ENCODE assay signal across 8 cellular contexts in genomic region chr10:102776779-102777417, GRCh38. TPM values are rescaled to one million over a fixed set of nuclear protein-coding genes. Genes with fewer than 3 reads are reported as not detected.
A peak's percentile ranks its signal among the peaks of the same experiment; 100 is the strongest.
DNase-seq lines count a peak whose midpoint lies in the region; ATAC-seq and TF ChIP-seq lines count a peak whose summit lies in the region.

No MANE protein-coding gene starts in this region.

- H3K4me3 Mint-ChIP-seq in dendritic cell treated with granulocyte-macrophage colony-stimulating factor and Interleukin-4, amounts not matched to agents 40 ng/mL and 50 ng/mL, for 4 days: peak overlapping the region; percentile 65

- H3K9me3 ChIP-seq in liver (ENCODE audit: control insufficient read depth in 4 of 4, low read length in 3 of 4) (no peaks in the 10 kb centered on the region), stomach smooth muscle (ENCODE audit: control insufficient read depth in 2 of 2, low read length in 2 of 2) (no peaks in the 10 kb centered on the region)

- H3K27me3 ChIP-seq in liver (ENCODE audit: control insufficient read depth in 4 of 4, insufficient read depth in 4 of 4, low read length in 3 of 4): no peaks in the 10 kb centered on the region
- no peaks in the 10 kb centered on the region for H3K27me3 ChIP-seq in stomach smooth muscle (ENCODE audit: control insufficient read depth in 1 of 2, insufficient read depth in 2 of 2, low read length in 2 of 2)

- H3K9me3 Mint-ChIP-seq in dendritic cell treated with granulocyte-macrophage colony-stimulating factor and Interleukin-4, amounts not matched to agents 40 ng/mL and 50 ng/mL, for 4 days: no peaks in the 10 kb centered on the region

- peak; percentile 30 for DNase-seq in NCI-H524 treated with DMSO at 0.1 percent for 48 hours (lab: John Stamatoyannopoulos, UW)
- no peak for DNase-seq in SW 1271 (lab: John Stamatoyannopoulos, UW)
- no peak for DNase-seq in cerebellum (ENCODE audit: low spot score)

- TF ChIP-seq RAD21 in liver (IDR thresholded peaks at IDR 0.05): peak in 1 of 2 donors; percentile 34

- peaks cover 49% of the 10 kb centered on the region for H3K36me3 Mint-ChIP-seq in dendritic cell treated with granulocyte-macrophage colony-stimulating factor and Interleukin-4, amounts not matched to agents 40 ng/mL and 50 ng/mL, for 4 days (ENCODE audit: low read depth)

- TF ChIP-seq CTCF in C4-2B (conservative IDR thresholded peaks at IDR 0.05): no peak
- no peak for TF ChIP-seq CTCF in liver (IDR thresholded peaks at IDR 0.05; ENCODE audit: low read depth, low read length, missing input control)

- H3K9ac ChIP-seq in liver (ENCODE audit: low read depth in 1 of 2, low read length in 2 of 2): peak overlapping the region; percentile 40 to 97
- peak overlapping the region; percentile 96 for H3K9ac ChIP-seq in stomach smooth muscle (ENCODE audit: low read length in 2 of 2)

- H3K36me3 ChIP-seq in liver (ENCODE audit: control insufficient read depth in 4 of 4, insufficient read depth in 3 of 4, low read depth in 1 of 4, low read length in 3 of 4) (no peaks in the 10 kb centered on the region), stomach smooth muscle (ENCODE audit: control insufficient read depth in 2 of 2, insufficient read depth in 2 of 2, low read length in 2 of 2) (peaks cover 2 to 3% of the 10 kb centered on the region in 2 donors)

- H3K4me1 ChIP-seq in liver (ENCODE audit: control insufficient read depth in 4 of 4, insufficient read depth in 4 of 4, low read length in 3 of 4) (peaks cover 31 to 63% (median 52%) of the 10 kb centered on the region in 4 donors), stomach smooth muscle (ENCODE audit: control insufficient read depth, insufficient read depth, low read length) (peaks cover 80% of the 10 kb centered on the region)

- ATAC-seq in GM21529 (IDR thresholded peaks at IDR 0.05; ENCODE audit: unreplicated experiment): no peak

- H3K4me1 Mint-ChIP-seq in dendritic cell treated with granulocyte-macrophage colony-stimulating factor and Interleukin-4, amounts not matched to agents 40 ng/mL and 50 ng/mL, for 4 days (ENCODE audit: low read depth): peaks cover 83% of the 10 kb centered on the region

- no peaks in the 10 kb centered on the region for H3K27me3 Mint-ChIP-seq in dendritic cell treated with granulocyte-macrophage colony-stimulating factor and Interleukin-4, amounts not matched to agents 40 ng/mL and 50 ng/mL, for 4 days

- H3K27ac ChIP-seq in C4-2B: peak overlapping the region; percentile 84
- peak overlapping the region; percentile 89 to 97 for H3K27ac ChIP-seq in liver (ENCODE audit: low read depth in 1 of 2, low read length in 2 of 2)
- peak overlapping the region; percentile 99 for H3K27ac ChIP-seq in stomach smooth muscle (ENCODE audit: low read length)

- peak overlapping the region; percentile 87 for H3K27ac Mint-ChIP-seq in dendritic cell treated with granulocyte-macrophage colony-stimulating factor and Interleukin-4, amounts not matched to agents 40 ng/mL and 50 ng/mL, for 4 days

- WGBS in liver: 45% methylated on average over 9 of the region's 9 CpGs

- intact Hi-C loops in dendritic cell treated with granulocyte-macrophage colony-stimulating factor and Interleukin-4, amounts not matched to agents 40 ng/mL and 50 ng/mL, for 4 days (cut with micrococcal nuclease): no loop called here

- H3K4me3 ChIP-seq in liver (ENCODE audit: low read depth in 1 of 3, low read length in 3 of 3) (no peak overlapping the region), stomach smooth muscle (ENCODE audit: low read length in 2 of 2) (peak overlapping the region; percentile 83 to 87)

TF ChIP-seq in liver, 16 proteins besides CTCF, POLR2A, EP300 and RAD21:
- TF ChIP-seq NR2F2 (IDR thresholded peaks at IDR 0.05) (peak; percentile 63), FOXA2 (IDR thresholded peaks at IDR 0.05) (no peak), YY1 (IDR thresholded peaks at IDR 0.05) (peak; percentile 40), RXRA (IDR thresholded peaks at IDR 0.05) (peak in 1 of 2 donors; percentile 12), FOXA1 (IDR thresholded peaks at IDR 0.05) (no peak), GABPA (IDR thresholded peaks at IDR 0.05 in 1 of 2, conservative IDR thresholded peaks at IDR 0.05 in 1 of 2) (no peak), ATF3 (IDR thresholded peaks at IDR 0.05) (no peak), REST (IDR thresholded peaks at IDR 0.05) (no peak), JUND (IDR thresholded peaks at IDR 0.05) (no peak), HNF4A (conservative IDR thresholded peaks at IDR 0.05) (no peak), SP1 (IDR thresholded peaks at IDR 0.05) (peak; percentile 53), MAX (IDR thresholded peaks at IDR 0.05) (no peak), EGR1 (IDR thresholded peaks at IDR 0.05; ENCODE audit: low read depth in 2 of 2) (no peak)

RNA-seq across cellular contexts. Expression of gene WBP1L, which starts 33.1 kb away (rescaled TPM):
- total RNA-seq in liver (10 to 100 TPM; 25.3 to 43.6 TPM), cerebellum (29.6 TPM)
- 10 to 100 TPM; 12.3 to 29.9 TPM for polyA plus RNA-seq in liver

Comparison
In these comparisons a context has a peak if more than half of its experiments do, and no peak if none do; other contexts are left out.
1. H3K4me3 ChIP-seq: peak in stomach smooth muscle (2 of 2); none in liver (0 of 3).
2. Peak in every context shown above with its lines, with median percentiles within 50 percentile points of each other: H3K27ac ChIP-seq.